Comparison of ENCODE assay signal across 17 cellular contexts in the genomic region with DNA sequence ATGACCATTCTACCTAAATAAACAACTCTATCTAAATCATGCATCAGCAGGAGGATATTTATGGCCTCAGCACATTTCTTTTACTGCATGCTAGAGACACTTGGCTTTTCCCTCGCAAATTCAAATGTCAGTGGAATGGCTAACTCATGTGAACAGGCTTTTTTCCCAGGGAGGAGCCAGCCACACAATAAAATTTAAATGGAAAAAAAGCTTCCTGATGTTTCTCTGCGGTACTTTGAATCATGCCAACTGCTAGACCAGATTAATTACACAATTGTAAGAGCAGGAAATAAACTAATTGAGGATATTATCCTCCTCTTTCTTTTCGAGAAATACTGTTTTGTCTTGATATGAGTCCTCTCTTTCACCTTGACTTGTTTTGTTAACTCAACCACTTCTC.
DNase-seq lines count a peak whose midpoint lies in the region; ATAC-seq and TF ChIP-seq lines count a peak whose summit lies in the region.
"Had no signal": no experiment of that assay in that cellular context is flagged by ENCODE, and none has a peak within 500 bp of the region (broad histone marks: within the 10 kb centered on the region; RNA-seq: fewer than 3 reads in every experiment).

No MANE protein-coding gene starts in this region.

- peak overlapping the region; percentile 71 for H3K9ac ChIP-seq in HCT116 (ENCODE audit: low read length)

- no TSS peak for BruUV-seq in HCT116 (replicated peaks; lab: Mats Ljungman, UMichigan)

- H3K27me3 ChIP-seq in HCT116 (ENCODE audit: insufficient read depth, low read length), result no peaks in the 10 kb centered on the region
- H3K27me3 ChIP-seq: heart right ventricle, pancreas, SJCRH30 had no signal

- DNase-seq in HCT116 (ENCODE audit: low read depth, low spot score) (no peak), epithelial cell of prostate (ENCODE audit: low read depth, low spot score) (peak; percentile 22), mesothelial cell of epicardium (ENCODE audit: low spot score in 2 of 2, unreplicated experiment in 2 of 2) (no peak), NCI-H2227 (lab: John Stamatoyannopoulos, UW; ENCODE audit: unreplicated experiment) (no peak), osteocyte (ENCODE audit: extremely low spot score, unreplicated experiment) (no peak)
- DNase-seq: activated CD4-positive, CD25-positive, alpha-beta regulatory T cell treated with anti-CD3 and anti-CD28 coated beads, Interleukin-2, amount 50 U/mL, for 72 hours; heart right ventricle; NCI-H1436 treated with DMSO at 0.1 percent for 48 hours; NCI-H510A treated with DMSO at 0.1 percent for 48 hours; pancreas; SJCRH30; stimulated activated CD4-positive, alpha-beta T cell treated with anti-CD3 and anti-CD28 coated beads, Interleukin-4, amount 100 ng/mL, for 24 hours had no signal

- POLR2A ChIA-PET in HCT116 (lab: Charles Lee), result no interaction called here

- peak overlapping the region; percentile 83 for H3K27ac ChIP-seq in 22Rv1
- H3K27ac ChIP-seq in HCT116 (ENCODE audit: low read depth, low read length), result peak overlapping the region; percentile 95
- peak overlapping the region; percentile 63 for H3K27ac ChIP-seq in epithelial cell of prostate
- H3K27ac ChIP-seq: SJCRH30 had no signal

- no peak for ATAC-seq in HCT116
- no peak for ATAC-seq in GM21390 (IDR thresholded peaks at IDR 0.05; ENCODE audit: unreplicated experiment)
- ATAC-seq in HG03108 (IDR thresholded peaks at IDR 0.05; ENCODE audit: unreplicated experiment), result no peak
- ATAC-seq: GM12878, heart right ventricle had no signal

- peaks cover 24% of the 10 kb centered on the region for H3K79me2 ChIP-seq in HCT116 (ENCODE audit: insufficient read depth, low read length)

- H3K36me3 Mint-ChIP-seq in mesothelial cell of epicardium, result no peaks in the 10 kb centered on the region
- no peaks in the 10 kb centered on the region for H3K36me3 Mint-ChIP-seq in osteocyte (ENCODE audit: unreplicated experiment)

- no peaks in the 10 kb centered on the region for H3K9me2 ChIP-seq in HCT116 (ENCODE audit: insufficient read depth)

- H3K4me3 Mint-ChIP-seq in mesothelial cell of epicardium (no peak overlapping the region), osteocyte (ENCODE audit: unreplicated experiment) (no peak overlapping the region)
- H3K4me3 Mint-ChIP-seq: T-helper 2 cell treated with Interferon-gamma antibody and Interleukin-4, amounts not matched to agents 5 μg/mL and 100 μg/mL, for 36 hours had no signal

- H3K27ac Mint-ChIP-seq in mesothelial cell of epicardium (peak overlapping the region; percentile 35), osteocyte (ENCODE audit: unreplicated experiment) (no peak overlapping the region)
- H3K27ac Mint-ChIP-seq: T-helper 2 cell treated with Interferon-gamma antibody and Interleukin-4, amounts not matched to agents 5 μg/mL and 100 μg/mL, for 36 hours had no signal

- RAD21 ChIA-PET in HCT116 (lab: Charles Lee; ENCODE audit: low non-redundant PET in 1 of 2, low total read pairs in 2 of 2, uncharacterized antibody in 2 of 2, unreplicated experiment in 2 of 2), result no interaction called here

- H3K4me1 ChIP-seq in HCT116 (ENCODE audit: control insufficient read depth in 1 of 2, insufficient read depth in 2 of 2, low read length in 2 of 2), result peaks cover 68 to 91% of the 10 kb centered on the region in 2 experiments

- H3K9me3 ChIP-seq in HCT116 (ENCODE audit: control insufficient read depth in 1 of 2, insufficient read depth in 1 of 2, low read depth in 1 of 2, low read length in 2 of 2), result no peaks in the 10 kb centered on the region
- H3K9me3 ChIP-seq: heart right ventricle, pancreas, SJCRH30 had no signal

- no peak for TF ChIP-seq RAD21 in HCT116 (IDR thresholded peaks at IDR 0.05; ENCODE audit: low read depth)

- TF ChIP-seq POLR2A in HCT116 (IDR thresholded peaks at IDR 0.05; ENCODE audit: borderline replicate concordance, extremely low read depth, insufficient read depth, insufficient read length), result no peak

- no peak overlapping the region for H3K4me3 ChIP-seq in HCT116 (replicated peaks in 1 of 2; ENCODE audit: low read depth in 1 of 2, low read length in 2 of 2)
- H3K4me3 ChIP-seq: GM12878, heart right ventricle, pancreas, SJCRH30 had no signal

- H3K4me2 ChIP-seq in HCT116 (ENCODE audit: low read length), result no peak overlapping the region

- TF ChIP-seq CTCF in 22Rv1 (IDR thresholded peaks at IDR 0.05) (no peak), HCT116 (IDR thresholded peaks at IDR 0.05 in 2 of 3, conservative IDR thresholded peaks at IDR 0.05 in 1 of 3; ENCODE audit: borderline replicate concordance in 1 of 3, insufficient read depth in 1 of 3, low read depth in 2 of 3, low read length in 2 of 3) (no peak), mesothelial cell of epicardium (IDR thresholded peaks at IDR 0.05; ENCODE audit: unreplicated experiment) (no peak), osteocyte (IDR thresholded peaks at IDR 0.05) (no peak)

- CTCF ChIA-PET in HCT116 (lab: Charles Lee), result no interaction called here

- H3K9me3 Mint-ChIP-seq in mesothelial cell of epicardium (no peaks in the 10 kb centered on the region), osteocyte (ENCODE audit: unreplicated experiment) (no peaks in the 10 kb centered on the region)
- H3K9me3 Mint-ChIP-seq: T-helper 2 cell treated with Interferon-gamma antibody and Interleukin-4, amounts not matched to agents 5 μg/mL and 100 μg/mL, for 36 hours had no signal

- H4K20me1 ChIP-seq in HCT116 (ENCODE audit: insufficient read depth), result no peaks in the 10 kb centered on the region

- no peak overlapping the region for H2AFZ ChIP-seq in HCT116 (ENCODE audit: low read depth, low read length, poor library complexity, severe bottlenecking)

- H3K27me3 Mint-ChIP-seq in mesothelial cell of epicardium (ENCODE audit: low read depth) (no peaks in the 10 kb centered on the region), osteocyte (ENCODE audit: unreplicated experiment) (no peaks in the 10 kb centered on the region)

- H3K4me1 Mint-ChIP-seq in mesothelial cell of epicardium (peaks cover 45% of the 10 kb centered on the region), osteocyte (ENCODE audit: unreplicated experiment) (peaks cover 41% of the 10 kb centered on the region)

- intact Hi-C loops in HCT116 (cut with micrococcal nuclease), result loop anchor here (10.0 kb wide), 1 partner anchor 981 kb away; no protein-coding TSS in a partner anchor

- H3K36me3 ChIP-seq in HCT116 (ENCODE audit: control insufficient read depth in 1 of 2, insufficient read depth in 2 of 2, low read length in 2 of 2), result no peaks in the 10 kb centered on the region
- H3K36me3 ChIP-seq: heart right ventricle, pancreas, SJCRH30 had no signal

TF ChIP-seq in HCT116, 20 proteins besides CTCF, POLR2A, EP300 and RAD21:
- TF ChIP-seq, protein P1, sequence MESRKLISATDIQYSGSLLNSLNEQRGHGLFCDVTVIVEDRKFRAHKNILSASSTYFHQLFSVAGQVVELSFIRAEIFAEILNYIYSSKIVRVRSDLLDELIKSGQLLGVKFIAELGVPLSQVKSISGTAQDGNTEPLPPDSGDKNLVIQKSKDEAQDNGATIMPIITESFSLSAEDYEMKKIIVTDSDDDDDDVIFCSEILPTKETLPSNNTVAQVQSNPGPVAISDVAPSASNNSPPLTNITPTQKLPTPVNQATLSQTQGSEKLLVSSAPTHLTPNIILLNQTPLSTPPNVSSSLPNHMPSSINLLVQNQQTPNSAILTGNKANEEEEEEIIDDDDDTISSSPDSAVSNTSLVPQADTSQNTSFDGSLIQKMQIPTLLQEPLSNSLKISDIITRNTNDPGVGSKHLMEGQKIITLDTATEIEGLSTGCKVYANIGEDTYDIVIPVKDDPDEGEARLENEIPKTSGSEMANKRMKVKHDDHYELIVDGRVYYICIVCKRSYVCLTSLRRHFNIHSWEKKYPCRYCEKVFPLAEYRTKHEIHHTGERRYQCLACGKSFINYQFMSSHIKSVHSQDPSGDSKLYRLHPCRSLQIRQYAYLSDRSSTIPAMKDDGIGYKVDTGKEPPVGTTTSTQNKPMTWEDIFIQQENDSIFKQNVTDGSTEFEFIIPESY (IDR thresholded peaks at IDR 0.05; ENCODE audit: extremely low read depth, insufficient replicate concordance, low read length), result no peak
- TF ChIP-seq, protein P2, sequence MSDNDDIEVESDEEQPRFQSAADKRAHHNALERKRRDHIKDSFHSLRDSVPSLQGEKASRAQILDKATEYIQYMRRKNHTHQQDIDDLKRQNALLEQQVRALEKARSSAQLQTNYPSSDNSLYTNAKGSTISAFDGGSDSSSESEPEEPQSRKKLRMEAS (IDR thresholded peaks at IDR 0.05), result 0 out of 2 replicates have a peak, but pooled peaks have one; percentile 25
- TF ChIP-seq SIN3A (IDR thresholded peaks at IDR 0.05; ENCODE audit: low read depth), result no peak
- 0 out of 2 replicates have a peak, but pooled peaks have one; percentile 18 for TF ChIP-seq JUND (IDR thresholded peaks at IDR 0.05)
- peak; percentile 52 for TF ChIP-seq SP1 (IDR thresholded peaks at IDR 0.05; ENCODE audit: low read depth)
- peak; percentile 85 for TF ChIP-seq TCF7L2 (IDR thresholded peaks at IDR 0.05; ENCODE audit: borderline replicate concordance, extremely low read depth, insufficient read depth, insufficient read length)
- TF ChIP-seq, protein P3, sequence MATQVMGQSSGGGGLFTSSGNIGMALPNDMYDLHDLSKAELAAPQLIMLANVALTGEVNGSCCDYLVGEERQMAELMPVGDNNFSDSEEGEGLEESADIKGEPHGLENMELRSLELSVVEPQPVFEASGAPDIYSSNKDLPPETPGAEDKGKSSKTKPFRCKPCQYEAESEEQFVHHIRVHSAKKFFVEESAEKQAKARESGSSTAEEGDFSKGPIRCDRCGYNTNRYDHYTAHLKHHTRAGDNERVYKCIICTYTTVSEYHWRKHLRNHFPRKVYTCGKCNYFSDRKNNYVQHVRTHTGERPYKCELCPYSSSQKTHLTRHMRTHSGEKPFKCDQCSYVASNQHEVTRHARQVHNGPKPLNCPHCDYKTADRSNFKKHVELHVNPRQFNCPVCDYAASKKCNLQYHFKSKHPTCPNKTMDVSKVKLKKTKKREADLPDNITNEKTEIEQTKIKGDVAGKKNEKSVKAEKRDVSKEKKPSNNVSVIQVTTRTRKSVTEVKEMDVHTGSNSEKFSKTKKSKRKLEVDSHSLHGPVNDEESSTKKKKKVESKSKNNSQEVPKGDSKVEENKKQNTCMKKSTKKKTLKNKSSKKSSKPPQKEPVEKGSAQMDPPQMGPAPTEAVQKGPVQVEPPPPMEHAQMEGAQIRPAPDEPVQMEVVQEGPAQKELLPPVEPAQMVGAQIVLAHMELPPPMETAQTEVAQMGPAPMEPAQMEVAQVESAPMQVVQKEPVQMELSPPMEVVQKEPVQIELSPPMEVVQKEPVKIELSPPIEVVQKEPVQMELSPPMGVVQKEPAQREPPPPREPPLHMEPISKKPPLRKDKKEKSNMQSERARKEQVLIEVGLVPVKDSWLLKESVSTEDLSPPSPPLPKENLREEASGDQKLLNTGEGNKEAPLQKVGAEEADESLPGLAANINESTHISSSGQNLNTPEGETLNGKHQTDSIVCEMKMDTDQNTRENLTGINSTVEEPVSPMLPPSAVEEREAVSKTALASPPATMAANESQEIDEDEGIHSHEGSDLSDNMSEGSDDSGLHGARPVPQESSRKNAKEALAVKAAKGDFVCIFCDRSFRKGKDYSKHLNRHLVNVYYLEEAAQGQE (IDR thresholded peaks at IDR 0.05; ENCODE audit: low read depth), result no peak
- TF ChIP-seq SRF (IDR thresholded peaks at IDR 0.05; ENCODE audit: low read depth), result no peak
TF ChIP-seq in HCT116: peak in this region for 4.
